2 cellular contexts compared by ENCODE assay signal in the genomic region with DNA sequence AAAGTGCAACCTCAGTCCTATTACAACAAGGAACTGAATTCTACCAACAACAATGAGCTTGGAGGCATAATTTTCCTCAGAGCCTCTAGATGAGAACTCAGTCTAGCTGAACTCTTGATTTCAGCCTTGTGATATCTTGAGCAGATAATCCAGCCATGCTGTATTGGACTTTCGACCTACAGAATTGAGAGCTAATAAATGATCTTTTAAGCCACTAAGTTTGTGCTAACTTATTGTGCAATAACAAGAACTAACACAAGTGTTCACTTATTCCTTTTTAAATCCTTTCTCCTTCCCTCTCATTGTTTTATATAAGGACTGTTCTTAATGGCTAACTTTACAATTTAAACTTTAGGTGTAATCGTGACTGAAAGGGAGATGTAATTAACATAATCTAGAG.
TF ChIP-seq lines count a peak whose summit lies in the region.

No MANE protein-coding gene starts in this region.

TF ChIP-seq in GM23338, 12 proteins besides CTCF, POLR2A, EP300 and RAD21:
- TF ChIP-seq, protein P1, sequence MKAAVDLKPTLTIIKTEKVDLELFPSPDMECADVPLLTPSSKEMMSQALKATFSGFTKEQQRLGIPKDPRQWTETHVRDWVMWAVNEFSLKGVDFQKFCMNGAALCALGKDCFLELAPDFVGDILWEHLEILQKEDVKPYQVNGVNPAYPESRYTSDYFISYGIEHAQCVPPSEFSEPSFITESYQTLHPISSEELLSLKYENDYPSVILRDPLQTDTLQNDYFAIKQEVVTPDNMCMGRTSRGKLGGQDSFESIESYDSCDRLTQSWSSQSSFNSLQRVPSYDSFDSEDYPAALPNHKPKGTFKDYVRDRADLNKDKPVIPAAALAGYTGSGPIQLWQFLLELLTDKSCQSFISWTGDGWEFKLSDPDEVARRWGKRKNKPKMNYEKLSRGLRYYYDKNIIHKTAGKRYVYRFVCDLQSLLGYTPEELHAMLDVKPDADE (IDR thresholded peaks at IDR 0.05), result no peak
- TF ChIP-seq EZH2phosphoT487 (IDR thresholded peaks at IDR 0.05; ENCODE audit: unreplicated experiment), result no peak
- no peak for TF ChIP-seq ZNF331 (CRISPR knock-in tag; IDR thresholded peaks at IDR 0.05; ENCODE audit: low read depth)
- no peak for TF ChIP-seq ZNF114 (CRISPR knock-in tag; IDR thresholded peaks at IDR 0.05)
- TF ChIP-seq, protein P2, sequence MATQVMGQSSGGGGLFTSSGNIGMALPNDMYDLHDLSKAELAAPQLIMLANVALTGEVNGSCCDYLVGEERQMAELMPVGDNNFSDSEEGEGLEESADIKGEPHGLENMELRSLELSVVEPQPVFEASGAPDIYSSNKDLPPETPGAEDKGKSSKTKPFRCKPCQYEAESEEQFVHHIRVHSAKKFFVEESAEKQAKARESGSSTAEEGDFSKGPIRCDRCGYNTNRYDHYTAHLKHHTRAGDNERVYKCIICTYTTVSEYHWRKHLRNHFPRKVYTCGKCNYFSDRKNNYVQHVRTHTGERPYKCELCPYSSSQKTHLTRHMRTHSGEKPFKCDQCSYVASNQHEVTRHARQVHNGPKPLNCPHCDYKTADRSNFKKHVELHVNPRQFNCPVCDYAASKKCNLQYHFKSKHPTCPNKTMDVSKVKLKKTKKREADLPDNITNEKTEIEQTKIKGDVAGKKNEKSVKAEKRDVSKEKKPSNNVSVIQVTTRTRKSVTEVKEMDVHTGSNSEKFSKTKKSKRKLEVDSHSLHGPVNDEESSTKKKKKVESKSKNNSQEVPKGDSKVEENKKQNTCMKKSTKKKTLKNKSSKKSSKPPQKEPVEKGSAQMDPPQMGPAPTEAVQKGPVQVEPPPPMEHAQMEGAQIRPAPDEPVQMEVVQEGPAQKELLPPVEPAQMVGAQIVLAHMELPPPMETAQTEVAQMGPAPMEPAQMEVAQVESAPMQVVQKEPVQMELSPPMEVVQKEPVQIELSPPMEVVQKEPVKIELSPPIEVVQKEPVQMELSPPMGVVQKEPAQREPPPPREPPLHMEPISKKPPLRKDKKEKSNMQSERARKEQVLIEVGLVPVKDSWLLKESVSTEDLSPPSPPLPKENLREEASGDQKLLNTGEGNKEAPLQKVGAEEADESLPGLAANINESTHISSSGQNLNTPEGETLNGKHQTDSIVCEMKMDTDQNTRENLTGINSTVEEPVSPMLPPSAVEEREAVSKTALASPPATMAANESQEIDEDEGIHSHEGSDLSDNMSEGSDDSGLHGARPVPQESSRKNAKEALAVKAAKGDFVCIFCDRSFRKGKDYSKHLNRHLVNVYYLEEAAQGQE (IDR thresholded peaks at IDR 0.05; ENCODE audit: unreplicated experiment), result no peak
- TF ChIP-seq EZH2 (IDR thresholded peaks at IDR 0.05; ENCODE audit: low read depth, unreplicated experiment), result no peak
- TF ChIP-seq, protein P3, sequence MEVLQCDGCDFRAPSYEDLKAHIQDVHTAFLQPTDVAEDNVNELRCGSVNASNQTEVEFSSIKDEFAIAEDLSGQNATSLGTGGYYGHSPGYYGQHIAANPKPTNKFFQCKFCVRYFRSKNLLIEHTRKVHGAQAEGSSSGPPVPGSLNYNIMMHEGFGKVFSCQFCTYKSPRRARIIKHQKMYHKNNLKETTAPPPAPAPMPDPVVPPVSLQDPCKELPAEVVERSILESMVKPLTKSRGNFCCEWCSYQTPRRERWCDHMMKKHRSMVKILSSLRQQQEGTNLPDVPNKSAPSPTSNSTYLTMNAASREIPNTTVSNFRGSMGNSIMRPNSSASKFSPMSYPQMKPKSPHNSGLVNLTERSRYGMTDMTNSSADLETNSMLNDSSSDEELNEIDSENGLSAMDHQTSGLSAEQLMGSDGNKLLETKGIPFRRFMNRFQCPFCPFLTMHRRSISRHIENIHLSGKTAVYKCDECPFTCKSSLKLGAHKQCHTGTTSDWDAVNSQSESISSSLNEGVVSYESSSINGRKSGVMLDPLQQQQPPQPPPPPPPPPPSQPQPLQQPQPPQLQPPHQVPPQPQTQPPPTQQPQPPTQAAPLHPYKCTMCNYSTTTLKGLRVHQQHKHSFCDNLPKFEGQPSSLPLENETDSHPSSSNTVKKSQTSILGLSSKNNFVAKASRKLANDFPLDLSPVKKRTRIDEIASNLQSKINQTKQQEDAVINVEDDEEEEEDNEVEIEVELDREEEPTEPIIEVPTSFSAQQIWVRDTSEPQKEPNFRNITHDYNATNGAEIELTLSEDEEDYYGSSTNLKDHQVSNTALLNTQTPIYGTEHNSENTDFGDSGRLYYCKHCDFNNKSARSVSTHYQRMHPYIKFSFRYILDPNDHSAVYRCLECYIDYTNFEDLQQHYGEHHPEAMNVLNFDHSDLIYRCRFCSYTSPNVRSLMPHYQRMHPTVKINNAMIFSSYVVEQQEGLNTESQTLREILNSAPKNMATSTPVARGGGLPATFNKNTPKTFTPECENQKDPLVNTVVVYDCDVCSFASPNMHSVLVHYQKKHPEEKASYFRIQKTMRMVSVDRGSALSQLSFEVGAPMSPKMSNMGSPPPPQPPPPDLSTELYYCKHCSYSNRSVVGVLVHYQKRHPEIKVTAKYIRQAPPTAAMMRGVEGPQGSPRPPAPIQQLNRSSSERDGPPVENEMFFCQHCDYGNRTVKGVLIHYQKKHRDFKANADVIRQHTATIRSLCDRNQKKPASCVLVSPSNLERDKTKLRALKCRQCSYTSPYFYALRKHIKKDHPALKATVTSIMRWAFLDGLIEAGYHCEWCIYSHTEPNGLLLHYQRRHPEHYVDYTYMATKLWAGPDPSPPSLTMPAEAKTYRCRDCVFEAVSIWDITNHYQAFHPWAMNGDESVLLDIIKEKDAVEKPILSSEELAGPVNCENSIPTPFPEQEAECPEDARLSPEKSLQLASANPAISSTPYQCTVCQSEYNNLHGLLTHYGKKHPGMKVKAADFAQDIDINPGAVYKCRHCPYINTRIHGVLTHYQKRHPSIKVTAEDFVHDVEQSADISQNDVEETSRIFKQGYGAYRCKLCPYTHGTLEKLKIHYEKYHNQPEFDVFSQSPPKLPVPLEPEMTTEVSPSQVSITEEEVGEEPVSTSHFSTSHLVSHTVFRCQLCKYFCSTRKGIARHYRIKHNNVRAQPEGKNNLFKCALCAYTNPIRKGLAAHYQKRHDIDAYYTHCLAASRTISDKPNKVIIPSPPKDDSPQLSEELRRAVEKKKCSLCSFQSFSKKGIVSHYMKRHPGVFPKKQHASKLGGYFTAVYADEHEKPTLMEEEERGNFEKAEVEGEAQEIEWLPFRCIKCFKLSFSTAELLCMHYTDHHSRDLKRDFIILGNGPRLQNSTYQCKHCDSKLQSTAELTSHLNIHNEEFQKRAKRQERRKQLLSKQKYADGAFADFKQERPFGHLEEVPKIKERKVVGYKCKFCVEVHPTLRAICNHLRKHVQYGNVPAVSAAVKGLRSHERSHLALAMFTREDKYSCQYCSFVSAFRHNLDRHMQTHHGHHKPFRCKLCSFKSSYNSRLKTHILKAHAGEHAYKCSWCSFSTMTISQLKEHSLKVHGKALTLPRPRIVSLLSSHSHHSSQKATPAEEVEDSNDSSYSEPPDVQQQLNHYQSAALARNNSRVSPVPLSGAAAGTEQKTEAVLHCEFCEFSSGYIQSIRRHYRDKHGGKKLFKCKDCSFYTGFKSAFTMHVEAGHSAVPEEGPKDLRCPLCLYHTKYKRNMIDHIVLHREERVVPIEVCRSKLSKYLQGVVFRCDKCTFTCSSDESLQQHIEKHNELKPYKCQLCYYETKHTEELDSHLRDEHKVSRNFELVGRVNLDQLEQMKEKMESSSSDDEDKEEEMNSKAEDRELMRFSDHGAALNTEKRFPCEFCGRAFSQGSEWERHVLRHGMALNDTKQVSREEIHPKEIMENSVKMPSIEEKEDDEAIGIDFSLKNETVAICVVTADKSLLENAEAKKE (CRISPR knock-in tag; IDR thresholded peaks at IDR 0.05), result no peak

TF ChIP-seq in IMR-90, 13 proteins besides CTCF, POLR2A, EP300 and RAD21:
- peak; percentile 86 for TF ChIP-seq CEBPB (IDR thresholded peaks at IDR 0.05; ENCODE audit: low read depth, low read length)
- TF ChIP-seq, protein P4, sequence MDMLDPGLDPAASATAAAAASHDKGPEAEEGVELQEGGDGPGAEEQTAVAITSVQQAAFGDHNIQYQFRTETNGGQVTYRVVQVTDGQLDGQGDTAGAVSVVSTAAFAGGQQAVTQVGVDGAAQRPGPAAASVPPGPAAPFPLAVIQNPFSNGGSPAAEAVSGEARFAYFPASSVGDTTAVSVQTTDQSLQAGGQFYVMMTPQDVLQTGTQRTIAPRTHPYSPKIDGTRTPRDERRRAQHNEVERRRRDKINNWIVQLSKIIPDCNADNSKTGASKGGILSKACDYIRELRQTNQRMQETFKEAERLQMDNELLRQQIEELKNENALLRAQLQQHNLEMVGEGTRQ (IDR thresholded peaks at IDR 0.05; ENCODE audit: low read depth, low read length), result no peak
